19 cellular contexts compared by ENCODE assay signal in the genomic region with DNA sequence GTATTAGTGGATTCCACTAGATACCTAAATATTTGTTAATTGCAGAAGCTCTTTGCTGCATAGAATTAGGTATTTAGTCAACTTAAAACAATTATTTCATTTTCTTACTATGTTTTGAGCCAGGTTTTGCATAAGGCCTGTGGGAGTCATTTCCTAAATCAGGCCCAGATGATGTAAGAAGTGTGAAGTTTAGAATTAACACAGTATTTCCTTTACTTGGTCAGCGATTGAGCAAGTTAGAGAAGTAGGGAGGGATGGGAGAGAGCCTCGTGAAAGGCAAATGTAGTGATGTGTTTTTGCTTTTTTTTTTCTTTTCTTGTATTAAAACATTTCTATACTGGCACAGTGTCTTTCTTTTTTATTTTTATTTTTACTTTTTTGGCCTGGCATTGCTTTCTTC.
DNase-seq lines count a peak whose midpoint lies in the region; ATAC-seq, FAIRE-seq and TF ChIP-seq lines count a peak whose summit lies in the region.
"Had no signal": no experiment of that assay in that cellular context is flagged by ENCODE, and none has a peak within 500 bp of the region (broad histone marks: within the 10 kb centered on the region; RNA-seq: fewer than 3 reads in every experiment).

No MANE protein-coding gene starts in this region.

- intact Hi-C loops in GM12878 (cut with micrococcal nuclease; ENCODE audit: unreplicated experiment) (no loop called here), pancreas (cut with DNase I) (no loop called here)

- no peaks in the 10 kb centered on the region for H3F3A ChIP-seq in smooth muscle cell (ENCODE audit: low read depth)

- no TSS peak for BruUV-seq in GM12878 (replicated peaks; lab: Mats Ljungman, UMichigan)

- POLR2A ChIA-PET in GM12878 (lab: Charles Lee), result no interaction called here

- no peak for FAIRE-seq in GM12878 (lab: Jason Lieb, UNC)
- no peak for FAIRE-seq in pancreas (lab: Jason Lieb, UNC)
- FAIRE-seq: G401.6, H1, HepG2 had no signal

- no peaks in the 10 kb centered on the region for H3K36me3 ChIP-seq in GM12878 (ENCODE audit: control insufficient read depth in 2 of 2, insufficient read depth in 2 of 2, low read length in 1 of 2)
- H3K36me3 ChIP-seq in smooth muscle cell (ENCODE audit: low read depth), result no peaks in the 10 kb centered on the region
- H3K36me3 ChIP-seq in pancreas, result no peaks in the 10 kb centered on the region

- H3K9me3 ChIP-seq in GM12878 (replicated peaks; ENCODE audit: control insufficient read depth, insufficient read depth, low read length), result no peaks in the 10 kb centered on the region
- no peaks in the 10 kb centered on the region for H3K9me3 ChIP-seq in smooth muscle cell (replicated peaks; ENCODE audit: low read depth)
- H3K9me3 ChIP-seq in pancreas, result no peaks in the 10 kb centered on the region

- in situ Hi-C loops in GM12878 (cut with MboI), result no loop called here

- ATAC-seq in GM12878 (peak; percentile 86), pancreas (no peak), GM19351 (IDR thresholded peaks at IDR 0.05; ENCODE audit: unreplicated experiment) (no peak)
- ATAC-seq: CD8-positive, alpha-beta T cell; HepG2; PC-3; T-cell had no signal

- TF ChIP-seq POLR2A in NB4 (IDR thresholded peaks at IDR 0.05; ENCODE audit: extremely low read depth, insufficient read length) (no peak), GM12878 (IDR thresholded peaks at IDR 0.05; ENCODE audit: low read depth, low read length) (no peak)

- H3K9ac ChIP-seq in GM12878 (ENCODE audit: control insufficient read depth, insufficient read depth, low read length) (no peak overlapping the region), smooth muscle cell (ENCODE audit: low read depth) (no peak overlapping the region)

- 0% methylated on average over 2 of the region's 2 CpGs for WGBS in GM12878 (ENCODE audit: insufficient coverage, insufficient replicate concordance, low lambda C conversion rate, missing lambda C conversion rate)
- 61% methylated on average over 2 of the region's 2 CpGs for WGBS in smooth muscle cell (ENCODE audit: low lambda C conversion rate)
- 72 to 84% methylated on average over 2 of the region's 2 CpGs for WGBS in pancreas, 2 donors

- peak in 1 of 2 experiments; percentile 9; a peak in 1 of 4 replicates for TF ChIP-seq EP300 in GM12878 (IDR thresholded peaks at IDR 0.05; ENCODE audit: borderline replicate concordance in 1 of 2, control insufficient read depth in 1 of 2, low read depth in 2 of 2, low read length in 2 of 2)

- no peak overlapping the region for H3K4me2 ChIP-seq in GM12878 (ENCODE audit: control insufficient read depth, insufficient read depth)
- peak overlapping the region; percentile 12 for H3K4me2 ChIP-seq in smooth muscle cell

- H3K4me3 ChIP-seq in NB4 (ENCODE audit: low read depth, low read length), result no peak overlapping the region
- H3K4me3 ChIP-seq in GM12878, result no peak overlapping the region
- H3K4me3 ChIP-seq in smooth muscle cell, result no peak overlapping the region
- no peak overlapping the region for H3K4me3 ChIP-seq in pancreas

- SMC1A ChIA-PET in GM12878 (lab: Charles Lee; ENCODE audit: uncharacterized antibody, unreplicated experiment), result no interaction called here

- CTCF ChIA-PET in GM12878 (lab: Yijun Ruan, JAX), result no interaction called here

- peak; percentile 9 for DNase-seq in CD1c-positive myeloid dendritic cell (ENCODE audit: extremely low spot score)
- peak; percentile 31 for DNase-seq in NB4 (ENCODE audit: low read depth)
- no peak for DNase-seq in GM12878 (ENCODE audit: low read depth, low spot score)
- DNase-seq in smooth muscle cell (lab: John Stamatoyannopoulos, UW; ENCODE audit: unreplicated experiment), result no peak
- no peak for DNase-seq in pancreas
- DNase-seq in AG20443 (ENCODE audit: low spot score), result no peak
- DNase-seq: CD8-positive, alpha-beta T cell; DND-41; KG1; NCI-H187; NCI-H345; NCI-H526 treated with DMSO at 0.1 percent for 48 hours; NK-92 treated with Interleukin-12 subunit alpha and Interleukin-12 subunit beta, amount 100 ng/mL, for 24 hours; PC-3; T-cell had no signal

- TF ChIP-seq CTCF in NB4 (IDR thresholded peaks at IDR 0.05; ENCODE audit: low read depth, low read length) (no peak), GM12878 (IDR thresholded peaks at IDR 0.05 in 2 of 3, conservative IDR thresholded peaks at IDR 0.05 in 1 of 3; ENCODE audit: control insufficient read depth in 2 of 3, extremely low read depth in 1 of 3, insufficient read depth in 1 of 3, low read depth in 3 of 3, low read length in 3 of 3) (no peak), smooth muscle cell (IDR thresholded peaks at IDR 0.05; ENCODE audit: borderline replicate concordance, insufficient read depth, poor library complexity, severe bottlenecking) (no peak), pancreas (IDR thresholded peaks at IDR 0.05) (no peak)

- H4K20me1 ChIP-seq in GM12878 (ENCODE audit: control insufficient read depth, insufficient read depth), result no peaks in the 10 kb centered on the region
- H4K20me1 ChIP-seq in smooth muscle cell (ENCODE audit: low read depth), result no peaks in the 10 kb centered on the region

- no peak for TF ChIP-seq RAD21 in GM12878 (IDR thresholded peaks at IDR 0.05; ENCODE audit: insufficient read depth, low read depth, low read length)

- no peaks in the 10 kb centered on the region for H3K4me1 ChIP-seq in GM12878 (ENCODE audit: control insufficient read depth, insufficient read depth, low read length)
- H3K4me1 ChIP-seq in smooth muscle cell (ENCODE audit: low read depth), result no peaks in the 10 kb centered on the region
- H3K4me1 ChIP-seq in pancreas, result no peaks in the 10 kb centered on the region

- RAD21 ChIA-PET in GM12878 (lab: Charles Lee; ENCODE audit: unreplicated experiment), result interaction anchor here (0.8 kb wide), 1 partner anchor 10 kb away, joined by 3 read pairs; no protein-coding TSS in a partner anchor

- H3K27me3 ChIP-seq in GM12878 (replicated peaks in 1 of 2; ENCODE audit: control insufficient read depth in 2 of 2, insufficient read depth in 2 of 2, low read length in 1 of 2) (no peaks in the 10 kb centered on the region), smooth muscle cell (ENCODE audit: low read depth) (no peaks in the 10 kb centered on the region), pancreas (no peaks in the 10 kb centered on the region)

- no peak overlapping the region for H2AFZ ChIP-seq in GM12878 (ENCODE audit: control insufficient read depth, low read depth, low read length)
- H2AFZ ChIP-seq in smooth muscle cell (ENCODE audit: low read depth), result peak overlapping the region; percentile 12

- H3K79me2 ChIP-seq in GM12878 (ENCODE audit: control insufficient read depth, insufficient read depth, low read length) (no peaks in the 10 kb centered on the region), smooth muscle cell (ENCODE audit: low read depth) (no peaks in the 10 kb centered on the region)

- H3K27ac ChIP-seq in GM12878 (ENCODE audit: control insufficient read depth, insufficient read depth), result no peak overlapping the region
- no peak overlapping the region for H3K27ac ChIP-seq in smooth muscle cell (ENCODE audit: low read depth)
- no peak overlapping the region for H3K27ac ChIP-seq in pancreas

TF ChIP-seq in GM12878, 131 proteins besides CTCF, POLR2A, EP300 and RAD21:
- no peak for TF ChIP-seq HSF1 (IDR thresholded peaks at IDR 0.05; ENCODE audit: low read depth, low read length)
- peak; percentile 79 for TF ChIP-seq ATF7 (IDR thresholded peaks at IDR 0.05; ENCODE audit: low read depth)

Comparison
In these comparisons a context has a peak if more than half of its experiments do, and no peak if none do; other contexts are left out.
1. DNase-seq: peak in CD1c-positive myeloid dendritic cell (single experiment) and NB4 (single experiment); none in GM12878 (single experiment), smooth muscle cell (single experiment), pancreas (0 of 6) and AG20443 (single experiment).